In genomic region chr12:113161415-113162016, GRCh38 we compare ENCODE assay signal across 6 cellular contexts. TPM values are rescaled to one million over a fixed set of nuclear protein-coding genes. Genes with fewer than 3 reads are reported as not detected.
DNase-seq lines count a peak whose midpoint lies in the region; ATAC-seq and TF ChIP-seq lines count a peak whose summit lies in the region.

No MANE protein-coding gene starts in this region.

- no peak overlapping the region for H3K27ac ChIP-seq in suprapubic skin
- no peak overlapping the region for H3K27ac ChIP-seq in right cardiac atrium (ENCODE audit: low read length)

- H3K4me3 Mint-ChIP-seq in activated CD8-positive, alpha-beta memory T cell treated with anti-CD3 and anti-CD28 coated beads, Interleukin-2, amount 10 ng/mL, durations not matched to agents 7 days and 5 days: no peak overlapping the region

- CTCF ChIA-PET in activated CD8-positive, alpha-beta memory T cell treated with anti-CD3 and anti-CD28 coated beads, Interleukin-2, amount 10 ng/mL, durations not matched to agents 7 days and 5 days (lab: Charles Lee): interaction anchor here (1.5 to 3.7 kb wide), 2 partner anchors 12 to 113 kb away, joined by 4 to 18 read pairs; no protein-coding TSS in a partner anchor

- intact Hi-C loops in right cardiac atrium (cut with DNase I): no loop called here

- H3K27me3 ChIP-seq in suprapubic skin (no peaks in the 10 kb centered on the region), right cardiac atrium (ENCODE audit: control insufficient read depth, insufficient read depth) (no peaks in the 10 kb centered on the region)

- H3K4me1 ChIP-seq in suprapubic skin (no peaks in the 10 kb centered on the region), right cardiac atrium (ENCODE audit: control insufficient read depth, insufficient read depth, low read length) (no peaks in the 10 kb centered on the region)

- peak; percentile 24 for ATAC-seq in activated CD8-positive, alpha-beta memory T cell treated with anti-CD3 and anti-CD28 coated beads, Interleukin-2, amount 10 ng/mL, durations not matched to agents 7 days and 5 days
- ATAC-seq in right cardiac atrium: no peak

- no peak for TF ChIP-seq CTCF in suprapubic skin (IDR thresholded peaks at IDR 0.05)

- peaks cover 92% of the 10 kb centered on the region for H3K36me3 ChIP-seq in suprapubic skin

- 88% methylated on average over 11 of the region's 26 CpGs for WGBS in suprapubic skin
- WGBS in right cardiac atrium: 78% methylated on average over 26 of the region's 26 CpGs

- no peak overlapping the region for H3K27ac Mint-ChIP-seq in activated CD8-positive, alpha-beta memory T cell treated with anti-CD3 and anti-CD28 coated beads, Interleukin-2, amount 10 ng/mL, durations not matched to agents 7 days and 5 days

- H3K27me3 Mint-ChIP-seq in activated CD8-positive, alpha-beta memory T cell treated with anti-CD3 and anti-CD28 coated beads, Interleukin-2, amount 10 ng/mL, durations not matched to agents 7 days and 5 days: no peaks in the 10 kb centered on the region

- H3K4me3 ChIP-seq in suprapubic skin: no peak overlapping the region
- no peak overlapping the region for H3K4me3 ChIP-seq in right cardiac atrium (ENCODE audit: low read length)

- no peak for DNase-seq in activated CD8-positive, alpha-beta memory T cell treated with anti-CD3 and anti-CD28 coated beads, Interleukin-2, amount 10 ng/mL, durations not matched to agents 7 days and 5 days
- no peak for DNase-seq in activated CD8-positive, alpha-beta memory T cell treated with anti-CD3 and anti-CD28 coated beads, Interleukin-2, amount 50 U/mL, for 48 hours
- peak; percentile 99 for DNase-seq in SK-N-DZ (ENCODE audit: low spot score)
- DNase-seq in occipital lobe (lab: John Stamatoyannopoulos, UW): peak; percentile 75
- DNase-seq in suprapubic skin (ENCODE audit: low spot score in 2 of 2): no peak
- no peak for DNase-seq in right cardiac atrium

- peaks cover 24% of the 10 kb centered on the region for H3K36me3 Mint-ChIP-seq in activated CD8-positive, alpha-beta memory T cell treated with anti-CD3 and anti-CD28 coated beads, Interleukin-2, amount 10 ng/mL, durations not matched to agents 7 days and 5 days

- TF ChIP-seq POLR2A in suprapubic skin (IDR thresholded peaks at IDR 0.05): no peak

- peaks cover under 1% of the 10 kb centered on the region for H3K4me1 Mint-ChIP-seq in activated CD8-positive, alpha-beta memory T cell treated with anti-CD3 and anti-CD28 coated beads, Interleukin-2, amount 10 ng/mL, durations not matched to agents 7 days and 5 days

- TF ChIP-seq EP300 in suprapubic skin (IDR thresholded peaks at IDR 0.05): no peak

- H3K9me3 Mint-ChIP-seq in activated CD8-positive, alpha-beta memory T cell treated with anti-CD3 and anti-CD28 coated beads, Interleukin-2, amount 10 ng/mL, durations not matched to agents 7 days and 5 days (ENCODE audit: low read depth): no peaks in the 10 kb centered on the region

- H3K9me3 ChIP-seq in suprapubic skin (no peaks in the 10 kb centered on the region), right cardiac atrium (ENCODE audit: control insufficient read depth, low read length) (no peaks in the 10 kb centered on the region)

RNA-seq across cellular contexts. Expression of gene CFAP73, which starts 12.0 kb away (rescaled TPM):
- total RNA-seq in activated CD8-positive, alpha-beta memory T cell treated with anti-CD3 and anti-CD28 coated beads, Interleukin-2, amount 10 ng/mL, durations not matched to agents 7 days and 5 days: not detected
- polyA plus RNA-seq in SK-N-DZ (2014; cell fraction: cytosol; rRNA removed): not detected in 2 replicates
- not detected in 2 replicates for polyA plus RNA-seq in SK-N-DZ (2014; cell fraction: nucleus; rRNA removed)
- 0.62 TPM for total RNA-seq in occipital lobe
- total RNA-seq in suprapubic skin: 1 to 10 TPM; 1.0 to 2.6 (median 2.0) TPM
- total RNA-seq in right cardiac atrium: not detected
- 0.09 TPM for polyA plus RNA-seq in right cardiac atrium

RNA-seq across cellular contexts. Expression of gene DDX54, which starts 23.8 kb away (rescaled TPM):
- total RNA-seq in activated CD8-positive, alpha-beta memory T cell treated with anti-CD3 and anti-CD28 coated beads, Interleukin-2, amount 10 ng/mL, durations not matched to agents 7 days and 5 days: 10 to 100 TPM; 71.5 to 99.0 TPM
- polyA plus RNA-seq in SK-N-DZ (2014; cell fraction: cytosol; rRNA removed): 34.7 and 39.3 TPM in 2 replicates
- polyA plus RNA-seq in SK-N-DZ (2014; cell fraction: nucleus; rRNA removed): 32.1 and 56.8 TPM in 2 replicates
- 12.0 TPM for total RNA-seq in occipital lobe
- total RNA-seq in suprapubic skin: 10 to 100 TPM; 53.9 to 71.8 (median 63.9) TPM
- 10 to 100 TPM; 27.5 to 36.1 (median 31.3) TPM for total RNA-seq in right cardiac atrium
- 17.2 TPM for polyA plus RNA-seq in right cardiac atrium

RNA-seq across cellular contexts. Expression of gene RITA1, which starts 24.0 kb away (rescaled TPM):
- total RNA-seq in activated CD8-positive, alpha-beta memory T cell treated with anti-CD3 and anti-CD28 coated beads, Interleukin-2, amount 10 ng/mL, durations not matched to agents 7 days and 5 days: 10 to 100 TPM; 23.1 to 29.6 TPM
- 31.5 and 32.0 TPM in 2 replicates for polyA plus RNA-seq in SK-N-DZ (2014; cell fraction: cytosol; rRNA removed)
- polyA plus RNA-seq in SK-N-DZ (2014; cell fraction: nucleus; rRNA removed): 16.6 and 17.2 TPM in 2 replicates
- total RNA-seq in occipital lobe (8.4 TPM), suprapubic skin (10 to 100 TPM; 14.7 to 21.7 (median 16.9) TPM), right cardiac atrium (10 to 100 TPM; 10.1 to 15.5 (median 14.2) TPM)
- 11.6 TPM for polyA plus RNA-seq in right cardiac atrium

RNA-seq across cellular contexts. Expression of gene RASAL1, which starts 26.0 kb away (rescaled TPM):
- not detected for total RNA-seq in activated CD8-positive, alpha-beta memory T cell treated with anti-CD3 and anti-CD28 coated beads, Interleukin-2, amount 10 ng/mL, durations not matched to agents 7 days and 5 days
- polyA plus RNA-seq in SK-N-DZ (2014; cell fraction: cytosol; rRNA removed): not detected in 2 replicates
- polyA plus RNA-seq in SK-N-DZ (2014; cell fraction: nucleus; rRNA removed): 0.07 TPM in 1 of 2 replicates, not detected in the other
- total RNA-seq in occipital lobe (2.5 TPM), suprapubic skin (10 to 100 TPM; 19.8 to 39.0 (median 32.5) TPM), right cardiac atrium (not detected)
- not detected for polyA plus RNA-seq in right cardiac atrium

RNA-seq across cellular contexts. Expression of gene TPCN1, which starts 59.7 kb away (rescaled TPM):
- 10 to 100 TPM; 21.4 to 23.3 TPM for total RNA-seq in activated CD8-positive, alpha-beta memory T cell treated with anti-CD3 and anti-CD28 coated beads, Interleukin-2, amount 10 ng/mL, durations not matched to agents 7 days and 5 days
- polyA plus RNA-seq in SK-N-DZ (2014; cell fraction: cytosol; rRNA removed): 8.7 and 11.1 TPM in 2 replicates
- polyA plus RNA-seq in SK-N-DZ (2014; cell fraction: nucleus; rRNA removed): 63.1 and 85.4 TPM in 2 replicates
- total RNA-seq in occipital lobe: 4.7 TPM
- total RNA-seq in suprapubic skin: 10 to 100 TPM; 15.5 to 74.1 (median 35.6) TPM
- 10 to 100 TPM; 73.8 to 96.1 (median 76.6) TPM for total RNA-seq in right cardiac atrium
- 43.1 TPM for polyA plus RNA-seq in right cardiac atrium

Comparison
In these comparisons a context has a peak if more than half of its experiments do, and no peak if none do; other contexts are left out.
1. DNase-seq: peak in SK-N-DZ (single experiment) and occipital lobe (single experiment); none in activated CD8-positive, alpha-beta memory T cell treated with anti-CD3 and anti-CD28 coated beads, Interleukin-2, amount 10 ng/mL, durations not matched to agents 7 days and 5 days (single experiment), activated CD8-positive, alpha-beta memory T cell treated with anti-CD3 and anti-CD28 coated beads, Interleukin-2, amount 50 U/mL, for 48 hours (single experiment), suprapubic skin (0 of 2) and right cardiac atrium (0 of 3).